In genomic region chr16:29862383-29862883, GRCh38 we compare ENCODE assay signal across 8 cellular contexts. TPM values are rescaled to one million over a fixed set of nuclear protein-coding genes. Genes with fewer than 3 reads are reported as not detected.
DNase-seq lines count a peak whose midpoint lies in the region; ATAC-seq and TF ChIP-seq lines count a peak whose summit lies in the region.

No MANE protein-coding gene starts in this region.

- intact Hi-C loops in prostate gland (cut with DNase I) = loop anchor here (5.0 kb wide), 2 partner anchors 45 to 140 kb away; partner anchors contain the start of gene PAGR1

- H3K36me3 Mint-ChIP-seq in activated T-cell treated with anti-CD3 and anti-CD28 coated beads, Interleukin-2, amount 50 U/mL, for 72 hours (ENCODE audit: insufficient read depth in 2 of 2) = peaks cover 7 to 10% of the 10 kb centered on the region in 2 donors

- H3K4me3 ChIP-seq in DND-41 (ENCODE audit: low read depth in 1 of 2, low read length in 2 of 2) (peak overlapping the region; percentile 78 to 84), right atrium auricular region (peak overlapping the region; percentile 99 to 100), prostate gland (peak overlapping the region; percentile 92 to 99)

- H3K9me3 ChIP-seq in DND-41 (ENCODE audit: insufficient read depth, low read length, severe bottlenecking) (no peaks in the 10 kb centered on the region), right atrium auricular region (no peaks in the 10 kb centered on the region), prostate gland (no peaks in the 10 kb centered on the region)

- H3K9me3 Mint-ChIP-seq in activated T-cell treated with anti-CD3 and anti-CD28 coated beads, Interleukin-2, amount 50 U/mL, for 72 hours = no peaks in the 10 kb centered on the region

- H3K4me1 Mint-ChIP-seq in activated T-cell treated with anti-CD3 and anti-CD28 coated beads, Interleukin-2, amount 50 U/mL, for 72 hours (ENCODE audit: low read depth) = peaks cover 30% of the 10 kb centered on the region

- TF ChIP-seq CTCF in DND-41 (IDR thresholded peaks at IDR 0.05; ENCODE audit: borderline replicate concordance, extremely low read depth, low read length, poor library complexity, severe bottlenecking) (peak; percentile 23), right atrium auricular region (IDR thresholded peaks at IDR 0.05) (no peak), prostate gland (IDR thresholded peaks at IDR 0.05) (peak in 2 of 4 experiments; percentile 19 to 25)

- H3K27me3 Mint-ChIP-seq in activated T-cell treated with anti-CD3 and anti-CD28 coated beads, Interleukin-2, amount 50 U/mL, for 72 hours (ENCODE audit: low read depth) = no peaks in the 10 kb centered on the region

- DNase-seq in DND-41 = no peak
- DNase-seq in activated T-cell treated with anti-CD3 and anti-CD28 coated beads, Interleukin-2, amount 50 U/mL, for 72 hours = peak; percentile 30 to 37
- DNase-seq in right atrium auricular region (ENCODE audit: low spot score) = no peak
- peak; percentile 39 for DNase-seq in prostate gland (ENCODE audit: low spot score)
- DNase-seq in iPS-NIHi7 (ENCODE audit: extremely low spot score) = no peak
- DNase-seq in SKM-1 treated with dmso at 0.1 percent for 144 hours (lab: John Stamatoyannopoulos, UW; ENCODE audit: unreplicated experiment) = no peak

- H3K27me3 ChIP-seq in DND-41 (ENCODE audit: insufficient read depth, low read length, poor library complexity) (no peaks in the 10 kb centered on the region), right atrium auricular region (no peaks in the 10 kb centered on the region), prostate gland (replicated peaks; ENCODE audit: insufficient read depth) (no peaks in the 10 kb centered on the region)

- TF ChIP-seq POLR2A in prostate gland (IDR thresholded peaks at IDR 0.05) = no peak

- H3K27ac Mint-ChIP-seq in activated T-cell treated with anti-CD3 and anti-CD28 coated beads, Interleukin-2, amount 50 U/mL, for 72 hours = peak overlapping the region; percentile 58

- ATAC-seq in DND-41 (ENCODE audit: insufficient read depth, low read depth) = no peak; the same call in 2 of the 3 replicates
- peak; percentile 2 for ATAC-seq in HG03025 (IDR thresholded peaks at IDR 0.05; ENCODE audit: low FRiP score, unreplicated experiment)
- ATAC-seq in activated T-cell treated with anti-CD3 and anti-CD28 coated beads, Interleukin-2, amount 50 U/mL, for 72 hours (replicated peaks in 1 of 2) = no peak
- no peak for ATAC-seq in HG03457 (IDR thresholded peaks at IDR 0.05; ENCODE audit: unreplicated experiment)

- 2% methylated on average over 27 of the region's 27 CpGs for WGBS in prostate gland

- H2AFZ ChIP-seq in DND-41 (ENCODE audit: low read depth, low read length) = peak overlapping the region; percentile 65

- H3K9ac ChIP-seq in DND-41 (ENCODE audit: low read depth, low read length) = peak overlapping the region; percentile 79

- H4K20me1 ChIP-seq in DND-41 (ENCODE audit: insufficient read depth, low read length) = no peaks in the 10 kb centered on the region

- H3K4me1 ChIP-seq in DND-41 (ENCODE audit: insufficient read depth, low read length) (peaks cover 30% of the 10 kb centered on the region), right atrium auricular region (peaks cover 0 to 27% of the 10 kb centered on the region in 2 donors), prostate gland (replicated peaks) (peaks cover 10% of the 10 kb centered on the region)

- peaks cover 24% of the 10 kb centered on the region for H3K79me2 ChIP-seq in DND-41 (ENCODE audit: insufficient read depth, low read length)

- peak overlapping the region; percentile 90 for H3K4me3 Mint-ChIP-seq in activated T-cell treated with anti-CD3 and anti-CD28 coated beads, Interleukin-2, amount 50 U/mL, for 72 hours

- H3K4me2 ChIP-seq in DND-41 (ENCODE audit: insufficient read depth, low read length) = peak overlapping the region; percentile 94

- peak overlapping the region; percentile 89 for H3K27ac ChIP-seq in DND-41 (ENCODE audit: low read length)
- H3K27ac ChIP-seq in right atrium auricular region = peak overlapping the region; percentile 92 to 93
- peak overlapping the region; percentile 81 to 96 for H3K27ac ChIP-seq in prostate gland

- H3K36me3 ChIP-seq in DND-41 (ENCODE audit: insufficient read depth, low read length) = peaks cover 28% of the 10 kb centered on the region
- H3K36me3 ChIP-seq in right atrium auricular region = peaks cover 30% of the 10 kb centered on the region
- no peaks in the 10 kb centered on the region for H3K36me3 ChIP-seq in prostate gland

RNA-seq across cellular contexts. Expression of gene CDIPT, which starts 0.6 kb away (rescaled TPM):
- total RNA-seq in activated T-cell treated with anti-CD3 and anti-CD28 coated beads, Interleukin-2, amount 50 U/mL, for 72 hours = 10 to 100 TPM; 48.7 to 56.0 TPM
- 100 to 1,000 TPM; 135 to 138 TPM for total RNA-seq in right atrium auricular region
- total RNA-seq in prostate gland = 100 to 1,000 TPM; 121 to 132 TPM

RNA-seq across cellular contexts. Expression of gene SEZ6L2, which starts 36.9 kb away (rescaled TPM):
- under 1 TPM; 0.31 to 0.44 TPM for total RNA-seq in activated T-cell treated with anti-CD3 and anti-CD28 coated beads, Interleukin-2, amount 50 U/mL, for 72 hours
- total RNA-seq in right atrium auricular region = 1 to 10 TPM; 2.6 to 4.6 TPM
- total RNA-seq in prostate gland = 10 to 100 TPM; 60.7 to 62.9 TPM

RNA-seq across cellular contexts. Expression of gene ASPHD1, which starts 37.9 kb away (rescaled TPM):
- under 1 TPM; 0.82 to 0.93 TPM for total RNA-seq in activated T-cell treated with anti-CD3 and anti-CD28 coated beads, Interleukin-2, amount 50 U/mL, for 72 hours
- total RNA-seq in right atrium auricular region = 1 to 10 TPM; 1.5 to 3.2 TPM
- total RNA-seq in prostate gland = 1 to 10 TPM; 1.2 to 5.1 TPM

RNA-seq across cellular contexts. Expression of gene MVP, which starts 42.2 kb away (rescaled TPM):
- total RNA-seq in activated T-cell treated with anti-CD3 and anti-CD28 coated beads, Interleukin-2, amount 50 U/mL, for 72 hours = 100 to 1,000 TPM; 148 to 161 TPM
- 10 to 100 TPM; 44.4 to 77.9 TPM for total RNA-seq in right atrium auricular region
- 100 to 1,000 TPM in 1 of 2 donors, 10 to 100 TPM in 1; 59.3 to 247 TPM for total RNA-seq in prostate gland

RNA-seq across cellular contexts. Expression of gene PAGR1, which starts 46.5 kb away (rescaled TPM):
- 10 to 100 TPM; 14.8 to 17.8 TPM for total RNA-seq in activated T-cell treated with anti-CD3 and anti-CD28 coated beads, Interleukin-2, amount 50 U/mL, for 72 hours
- total RNA-seq in right atrium auricular region (10 to 100 TPM; 23.5 to 27.3 TPM), prostate gland (10 to 100 TPM; 64.3 to 64.4 TPM)

Comparison
In these comparisons a context has a peak if more than half of its experiments do, and no peak if none do; other contexts are left out.
1. DNase-seq: peak in activated T-cell treated with anti-CD3 and anti-CD28 coated beads, Interleukin-2, amount 50 U/mL, for 72 hours (2 of 2) and prostate gland (single experiment); none in DND-41 (single experiment), right atrium auricular region (single experiment), iPS-NIHi7 (single experiment) and SKM-1 treated with dmso at 0.1 percent for 144 hours (single experiment).
2. RNA of gene SEZ6L2, which starts 36.9 kb away (total RNA-seq): 60.7 to 62.9 TPM in prostate gland; 2.6 to 4.6 TPM in right atrium auricular region and 0.31 to 0.44 TPM in activated T-cell treated with anti-CD3 and anti-CD28 coated beads, Interleukin-2, amount 50 U/mL, for 72 hours; every median in the first group is over 10 times any median in the second.
3. Peak in every context shown above with its lines, with median percentiles within 50 percentile points of each other: H3K27ac ChIP-seq and H3K4me3 ChIP-seq.